ENCODE assay signal across 1 cellular context in the genomic region with DNA sequence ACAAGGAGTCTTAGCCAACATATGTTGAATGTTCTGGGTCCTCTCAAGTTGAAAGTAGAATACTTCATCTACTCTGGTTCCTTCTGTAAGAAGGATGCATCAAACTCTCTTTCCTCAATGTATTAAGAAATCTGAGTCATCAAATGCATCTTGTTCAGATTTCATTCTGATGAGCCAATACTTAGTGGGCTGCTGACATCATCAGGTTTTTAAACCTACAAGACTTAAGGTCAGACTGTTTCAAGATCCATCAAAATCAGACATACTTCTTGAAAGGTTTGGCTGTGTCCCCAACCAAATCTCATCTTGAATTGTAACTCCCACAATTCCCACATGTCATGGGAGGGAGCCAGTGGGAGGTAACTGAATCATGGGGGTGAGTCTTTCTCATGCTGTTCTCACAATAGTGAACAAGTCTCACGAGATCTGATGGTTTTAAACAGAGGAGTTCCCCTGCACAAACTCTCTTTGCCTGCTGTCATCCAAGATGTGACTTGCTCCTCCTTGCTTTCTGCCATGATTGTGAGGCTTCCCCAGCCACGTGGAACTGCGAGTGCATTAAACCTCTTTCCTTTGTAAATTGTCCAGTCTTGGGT.
A peak's percentile ranks its signal among the peaks of the same experiment; 100 is the strongest.
TF ChIP-seq lines count a peak whose summit lies in the region.

No MANE protein-coding gene starts in this region.

TF ChIP-seq in HepG2, 621 proteins besides CTCF, POLR2A, EP300 and RAD21 (continued from another document):
- TF ChIP-seq MAFF (IDR thresholded peaks at IDR 0.05; ENCODE audit: low read depth, low read length) (peak; percentile 19; the same call in 1 of the 2 replicates), NFRKB (IDR thresholded peaks at IDR 0.05) (no peak), FOXM1 (CRISPR knock-in tag; IDR thresholded peaks at IDR 0.05) (no peak), MAFK (conservative IDR thresholded peaks at IDR 0.05 in 1 of 2, IDR thresholded peaks at IDR 0.05 in 1 of 2; ENCODE audit: low read length in 2 of 2) (0 out of 4 replicates have a peak, but pooled peaks of 1 of the 2 experiments have one; percentile 9), ZNF572 (CRISPR knock-in tag; IDR thresholded peaks at IDR 0.05) (no peak)
TF ChIP-seq in HepG2: peak in this region for 2.
